Comparison of ENCODE assay signal across 26 cellular contexts in the genomic region with DNA sequence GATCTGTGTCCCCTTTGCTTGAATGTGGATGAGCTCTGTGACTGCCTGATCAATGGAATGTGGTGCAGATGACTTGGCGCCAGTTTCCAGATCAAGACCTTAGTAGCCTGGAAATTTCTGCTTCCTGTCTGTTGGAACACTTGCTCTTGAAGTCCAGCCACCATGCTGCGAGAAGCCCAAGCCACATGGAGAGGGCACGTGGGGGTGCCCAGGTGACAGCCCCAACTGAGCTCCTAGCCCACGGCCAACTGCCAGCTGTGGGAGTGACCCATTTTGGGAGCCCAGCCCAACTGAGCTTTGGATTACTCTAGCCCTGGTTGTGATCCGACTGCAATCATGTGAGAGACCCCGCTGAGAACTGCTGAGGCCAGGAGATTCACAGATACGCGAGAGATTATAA. TPM values are rescaled to one million over a fixed set of nuclear protein-coding genes. Genes with fewer than 3 reads are reported as not detected.
"Had no signal": no experiment of that assay in that cellular context is flagged by ENCODE, and none has a peak within 500 bp of the region (broad histone marks: within the 10 kb centered on the region; RNA-seq: fewer than 3 reads in every experiment).

No MANE protein-coding gene starts in this region.

- H3K27me3 Mint-ChIP-seq: IgD-negative memory B cell had no signal

- DNase-seq: Kasumi-1, MM.1S, NCI-H1092 treated with DMSO at 0.1 percent for 48 hours, NCI-H1436, NCI-H187, NCI-H2029 treated with DMSO at 0.1 percent for 48 hours, NCI-H2171 treated with DMSO at 0.1 percent for 48 hours, NCI-H2227 treated with DMSO at 0.1 percent for 48 hours, NCI-H510A, NCI-H524 treated with DMSO at 0.1 percent for 48 hours, NCI-H69, NCI-H774, PC-3, SHP77 treated with DMSO at 0.1 percent for 48 hours, SJCRH30 had no signal

- H3K36me3 ChIP-seq: SJCRH30 had no signal

- H3K4me1 ChIP-seq: SJCRH30 had no signal

- H3K27ac Mint-ChIP-seq: IgD-negative memory B cell had no signal

- H3K9me3 ChIP-seq: SJCRH30 had no signal

- H3K4me3 ChIP-seq: K562, SJCRH30 had no signal

- ATAC-seq: HepG2, K562, Panc1, PC-3, Right ventricle myocardium inferior, SK-N-SH treated with all-trans-retinoic acid at 6 μM for 48 hours had no signal

- H3K9me3 Mint-ChIP-seq: IgD-negative memory B cell had no signal

- H3K27ac ChIP-seq: KMS-11, RWPE1, SJCRH30 had no signal

- H3K36me3 Mint-ChIP-seq: IgD-negative memory B cell had no signal

RNA-seq across cellular contexts. Expression of a gene that starts 3.3 kb away (rescaled TPM):
- total RNA-seq: M059J, PC-3, SJCRH30 had no signal

RNA-seq across cellular contexts. Expression of a gene that starts 39.5 kb away (rescaled TPM):
- total RNA-seq: HepG2, HT1080, K562, M059J, OCI-LY7, PC-3, Right ventricle myocardium inferior, SJCRH30 had no signal

RNA-seq across cellular contexts. Expression of a gene that starts 42.5 kb away (rescaled TPM):
- total RNA-seq: HepG2, M059J, PC-3 had no signal

RNA-seq across cellular contexts. Expression of a gene that starts 53.9 kb away (rescaled TPM):
- total RNA-seq: SJCRH30 had no signal
